Comparison of ENCODE assay signal across 8 cellular contexts in genomic region chr11:64304316-64305072, GRCh38. TPM values are rescaled to one million over a fixed set of nuclear protein-coding genes. Genes with fewer than 3 reads are reported as not detected.
A peak's percentile ranks its signal among the peaks of the same experiment; 100 is the strongest.
DNase-seq lines count a peak whose midpoint lies in the region; ATAC-seq, FAIRE-seq and TF ChIP-seq lines count a peak whose summit lies in the region.

No MANE protein-coding gene starts in this region.

- peak; percentile 30 for ATAC-seq in HG02588 (IDR thresholded peaks at IDR 0.05; ENCODE audit: unreplicated experiment)
- ATAC-seq in Right ventricle myocardium inferior, result peak; percentile 54
- ATAC-seq in pancreas, result peak; percentile 47 to 65 (median 55)

- no peak for FAIRE-seq in pancreas (lab: Jason Lieb, UNC)

- H3K4me1 Mint-ChIP-seq in activated naive CD8-positive, alpha-beta T cell treated with anti-CD3 and anti-CD28 coated beads for 36 hours, result peaks cover 31% of the 10 kb centered on the region

- H3K36me3 ChIP-seq in pancreas (no peaks in the 10 kb centered on the region), tibial artery (no peaks in the 10 kb centered on the region)

- peak overlapping the region; percentile 86 for H3K4me3 Mint-ChIP-seq in activated naive CD8-positive, alpha-beta T cell treated with anti-CD3 and anti-CD28 coated beads for 36 hours

- H3K4me1 ChIP-seq in pancreas (peaks cover 14 to 25% (median 19%) of the 10 kb centered on the region in 3 donors), tibial artery (peaks cover 0 to 47% (median 32%) of the 10 kb centered on the region in 4 donors)

- peaks cover 14% of the 10 kb centered on the region for H3K36me3 Mint-ChIP-seq in activated naive CD8-positive, alpha-beta T cell treated with anti-CD3 and anti-CD28 coated beads for 36 hours

- peak; percentile 50 for TF ChIP-seq POLR2A in GM10847 (IDR thresholded peaks at IDR 0.05; ENCODE audit: extremely low read depth, insufficient read length)

- no peaks in the 10 kb centered on the region for H3K9me3 ChIP-seq in pancreas
- no peaks in the 10 kb centered on the region for H3K9me3 ChIP-seq in tibial artery

- H3K27ac ChIP-seq in pancreas (peak overlapping the region; percentile 82 to 95 (median 89)), tibial artery (peak overlapping the region; percentile 82 to 86)

- DNase-seq in NCI-H1105 (lab: John Stamatoyannopoulos, UW) (peak; percentile 90), SKM-1 treated with dmso at 0.1 percent for 144 hours (lab: John Stamatoyannopoulos, UW; ENCODE audit: unreplicated experiment) (peak; percentile 89), Right ventricle myocardium inferior (ENCODE audit: missing footprints) (peak; percentile 94), pancreas (peak; percentile 87 to 98 (median 94)), tibial artery (peak; percentile 94 to 95)
- DNase-seq in activated naive CD8-positive, alpha-beta T cell treated with anti-CD3 and anti-CD28 coated beads for 36 hours, result peak; percentile 94

- peak; percentile 72 to 85 (median 80) for TF ChIP-seq CTCF in pancreas (IDR thresholded peaks at IDR 0.05)
- TF ChIP-seq CTCF in tibial artery (IDR thresholded peaks at IDR 0.05), result peak; percentile 82

- 1% methylated on average over 46 of the region's 46 CpGs for WGBS in pancreas, 2 donors

- H3K4me3 ChIP-seq in pancreas (peak overlapping the region; percentile 23 to 71 (median 46)), tibial artery (peak overlapping the region; percentile 66 to 86)

- H3K27me3 ChIP-seq in pancreas, result peaks cover 0 to 8% (median 0%) of the 10 kb centered on the region in 4 donors
- H3K27me3 ChIP-seq in tibial artery, result peaks cover 0 to 26% of the 10 kb centered on the region in 2 donors

- intact Hi-C loops in Right ventricle myocardium inferior (cut with DNase I) (loop anchor here (1.0 to 5.0 kb wide), 7 partner anchors 20 to 117 kb away; partner anchors contain the start of genes BAD, FKBP2, GPR137 and PLCB3), pancreas (cut with DNase I) (no loop called here), tibial artery (cut with DNase I; ENCODE audit: low total_unique reads) (no loop called here)

- peaks cover 35% of the 10 kb centered on the region for H3K27me3 Mint-ChIP-seq in activated naive CD8-positive, alpha-beta T cell treated with anti-CD3 and anti-CD28 coated beads for 36 hours

- no peaks in the 10 kb centered on the region for H3K9me3 Mint-ChIP-seq in activated naive CD8-positive, alpha-beta T cell treated with anti-CD3 and anti-CD28 coated beads for 36 hours

- H3K27ac Mint-ChIP-seq in activated naive CD8-positive, alpha-beta T cell treated with anti-CD3 and anti-CD28 coated beads for 36 hours, result peak overlapping the region; percentile 98

RNA-seq across cellular contexts. Expression of gene ESRRA, which starts 0.8 kb away (rescaled TPM):
- total RNA-seq in activated naive CD8-positive, alpha-beta T cell treated with anti-CD3 and anti-CD28 coated beads for 36 hours, result 10 to 100 TPM; 46.5 to 46.9 TPM
- total RNA-seq in Right ventricle myocardium inferior (217 TPM), pancreas (10 to 100 TPM; 28.0 to 50.7 (median 37.9) TPM)
- polyA plus RNA-seq in pancreas, result 10 to 100 TPM; 61.0 to 62.3 TPM

RNA-seq across cellular contexts. Expression of gene CATSPERZ, which starts 4.3 kb away (rescaled TPM):
- total RNA-seq in activated naive CD8-positive, alpha-beta T cell treated with anti-CD3 and anti-CD28 coated beads for 36 hours, result not detected
- total RNA-seq in Right ventricle myocardium inferior (not detected), pancreas (under 1 TPM in 1 of 6 donors, not detected in 5; 0.51 TPM)
- polyA plus RNA-seq in pancreas, result 1 to 10 TPM in 1 of 2 donors, under 1 TPM in 1; 0.27 to 1.5 TPM

RNA-seq across cellular contexts. Expression of gene TRMT112, which starts 12.9 kb away (rescaled TPM):
- total RNA-seq in activated naive CD8-positive, alpha-beta T cell treated with anti-CD3 and anti-CD28 coated beads for 36 hours, result 100 to 1,000 TPM; 235 to 248 TPM
- total RNA-seq in Right ventricle myocardium inferior, result 92.8 TPM
- total RNA-seq in pancreas, result 10 to 100 TPM; 53.3 to 85.0 (median 65.6) TPM
- 100 to 1,000 TPM; 150 to 157 TPM for polyA plus RNA-seq in pancreas

RNA-seq across cellular contexts. Expression of gene KCNK4, which starts 13.4 kb away (rescaled TPM):
- not detected for total RNA-seq in activated naive CD8-positive, alpha-beta T cell treated with anti-CD3 and anti-CD28 coated beads for 36 hours
- total RNA-seq in Right ventricle myocardium inferior (not detected), pancreas (not detected)
- polyA plus RNA-seq in pancreas, result not detected

RNA-seq across cellular contexts. Expression of gene PRDX5, which starts 13.4 kb away (rescaled TPM):
- 100 to 1,000 TPM; 111 to 116 TPM for total RNA-seq in activated naive CD8-positive, alpha-beta T cell treated with anti-CD3 and anti-CD28 coated beads for 36 hours
- total RNA-seq in Right ventricle myocardium inferior (410 TPM), pancreas (100 to 1,000 TPM in 1 of 6 donors, 10 to 100 TPM in 5; 59.0 to 102 (median 80.6) TPM)
- polyA plus RNA-seq in pancreas, result 100 to 1,000 TPM; 204 to 245 TPM

Comparison
In these comparisons a context has a peak if more than half of its experiments do, and no peak if none do; other contexts are left out.
1. Peak in every context shown above with its lines: DNase-seq, ATAC-seq, H3K4me3 ChIP-seq and H3K27ac ChIP-seq.